ENCODE assay signal across 8 cellular contexts in genomic region chr18:45920367-45920766, GRCh38. TPM values are rescaled to one million over a fixed set of nuclear protein-coding genes. Genes with fewer than 3 reads are reported as not detected.
A peak's percentile ranks its signal among the peaks of the same experiment; 100 is the strongest.
DNase-seq lines count a peak whose midpoint lies in the region; ATAC-seq and TF ChIP-seq lines count a peak whose summit lies in the region.

No MANE protein-coding gene starts in this region.

- no peaks in the 10 kb centered on the region for H3K27me3 ChIP-seq in gastroesophageal sphincter

- no peaks in the 10 kb centered on the region for H3K4me1 Mint-ChIP-seq in WTC11

- no peak overlapping the region for H3K4me3 ChIP-seq in gastroesophageal sphincter

- no peak for TF ChIP-seq CTCF in RWPE1 (conservative IDR thresholded peaks at IDR 0.05; ENCODE audit: low read depth)
- no peak for TF ChIP-seq CTCF in gastroesophageal sphincter (IDR thresholded peaks at IDR 0.05)
- no peak for TF ChIP-seq CTCF in WTC11 (IDR thresholded peaks at IDR 0.05)

- peak overlapping the region; percentile 61 for H3K27ac ChIP-seq in RWPE1
- H3K27ac ChIP-seq in gastroesophageal sphincter: no peak overlapping the region

- H3K27me3 Mint-ChIP-seq in WTC11 (ENCODE audit: low read depth): no peaks in the 10 kb centered on the region

- TF ChIP-seq EP300 in gastroesophageal sphincter (IDR thresholded peaks at IDR 0.05): no peak

- peaks cover 3 to 86% of the 10 kb centered on the region in 2 donors for H3K36me3 ChIP-seq in gastroesophageal sphincter

- H3K9me3 Mint-ChIP-seq in WTC11: no peaks in the 10 kb centered on the region

- CTCF ChIA-PET in RWPE1 (lab: Yijun Ruan, JAX) (interaction anchor here (0.6 kb wide), 1 partner anchor 86 kb away, joined by 6 read pairs; no protein-coding TSS in a partner anchor), WTC11 (lab: Charles Lee) (interaction anchor here (0.7 kb wide), 1 partner anchor 10 kb away, joined by 3 read pairs; no protein-coding TSS in a partner anchor)

- H3K4me1 ChIP-seq in gastroesophageal sphincter: peaks cover 0 to 10% (median 2%) of the 10 kb centered on the region in 3 donors

- no peak for TF ChIP-seq POLR2A in gastroesophageal sphincter (IDR thresholded peaks at IDR 0.05)

- 28 to 35% methylated on average over 4 of the region's 4 CpGs for WGBS in gastroesophageal sphincter (ENCODE audit: low coverage in 1 of 2), 2 donors

- H3K36me3 Mint-ChIP-seq in WTC11: peaks cover 20% of the 10 kb centered on the region

- ATAC-seq in gastroesophageal sphincter (peak; percentile 36), WTC11 (no peak), GM21723 (IDR thresholded peaks at IDR 0.05; ENCODE audit: unreplicated experiment) (no peak)

- H3K9me3 ChIP-seq in gastroesophageal sphincter: no peaks in the 10 kb centered on the region

- DNase-seq in HCEC 1CT (peak; percentile 65), RWPE1 (ENCODE audit: low spot score) (peak; percentile 48), smooth muscle cell of the brain vasculature (ENCODE audit: low read depth, low spot score) (peak; percentile 26), NK-92 (lab: John Stamatoyannopoulos, UW; ENCODE audit: unreplicated experiment) (no peak), WTC11 (ENCODE audit: low spot score) (no peak), Kasumi-1 (lab: John Stamatoyannopoulos, UW) (no peak)

- no peak overlapping the region for H3K4me3 Mint-ChIP-seq in WTC11

- POLR2A ChIA-PET in RWPE1 (lab: Yijun Ruan, JAX; ENCODE audit: low non-redundant PET) (no interaction called here), WTC11 (lab: Charles Lee) (no interaction called here)

- no peak overlapping the region for H3K27ac Mint-ChIP-seq in WTC11

TF ChIP-seq in WTC11, 78 proteins besides CTCF, POLR2A, EP300 and RAD21:
- TF ChIP-seq ARID4B (CRISPR knock-in tag; IDR thresholded peaks at IDR 0.05; ENCODE audit: borderline replicate concordance) (no peak), EMX1 (CRISPR knock-in tag; IDR thresholded peaks at IDR 0.05) (no peak), ZNF232 (CRISPR knock-in tag; IDR thresholded peaks at IDR 0.05) (no peak), SP1 (CRISPR knock-in tag; conservative IDR thresholded peaks at IDR 0.05) (no peak), TP53 (CRISPR knock-in tag; IDR thresholded peaks at IDR 0.05) (no peak), ZNF416 (CRISPR knock-in tag; IDR thresholded peaks at IDR 0.05) (no peak), FOXJ3 (CRISPR knock-in tag; IDR thresholded peaks at IDR 0.05; ENCODE audit: borderline replicate concordance) (no peak)

RNA-seq across cellular contexts. Expression of gene EPG5, which starts 46.8 kb away (rescaled TPM):
- 10 to 100 TPM; 17.3 to 33.7 (median 28.4) TPM for total RNA-seq in gastroesophageal sphincter
- 19.2 to 22.7 TPM (median 20.7 TPM) in 3 replicates for total RNA-seq in WTC11 (2021)

Comparison
In these comparisons a context has a peak if more than half of its experiments do, and no peak if none do; other contexts are left out.
1. DNase-seq: peak in HCEC 1CT (single experiment), RWPE1 (single experiment) and smooth muscle cell of the brain vasculature (single experiment); none in NK-92 (single experiment), WTC11 (single experiment) and Kasumi-1 (0 of 2).